1 cellular context compared by ENCODE assay signal in genomic region chr10:23314835-23315239, GRCh38.
TF ChIP-seq lines count a peak whose summit lies in the region.

No MANE protein-coding gene starts in this region.

TF ChIP-seq in HepG2, 621 proteins besides CTCF, POLR2A, EP300 and RAD21 (continued from another document):
- TF ChIP-seq ZNF362 (CRISPR knock-in tag; IDR thresholded peaks at IDR 0.05; ENCODE audit: borderline replicate concordance) (peak; percentile 26; the same call in 1 of the 2 replicates), ZNF687 (CRISPR knock-in tag; IDR thresholded peaks at IDR 0.05) (no peak), STAG1 (CRISPR knock-in tag; IDR thresholded peaks at IDR 0.05) (peak; percentile 81), PLSCR1 (CRISPR knock-in tag; IDR thresholded peaks at IDR 0.05; ENCODE audit: borderline replicate concordance) (no peak), SRSF4 (IDR thresholded peaks at IDR 0.05; ENCODE audit: low read depth, low read length, poor library complexity, severe bottlenecking) (no peak), ZNF776 (CRISPR knock-in tag; IDR thresholded peaks at IDR 0.05) (no peak), SALL1 (CRISPR knock-in tag; IDR thresholded peaks at IDR 0.05) (no peak), ZNF350 (CRISPR knock-in tag; IDR thresholded peaks at IDR 0.05; ENCODE audit: borderline replicate concordance, low read depth) (no peak)
- TF ChIP-seq, protein P1, sequence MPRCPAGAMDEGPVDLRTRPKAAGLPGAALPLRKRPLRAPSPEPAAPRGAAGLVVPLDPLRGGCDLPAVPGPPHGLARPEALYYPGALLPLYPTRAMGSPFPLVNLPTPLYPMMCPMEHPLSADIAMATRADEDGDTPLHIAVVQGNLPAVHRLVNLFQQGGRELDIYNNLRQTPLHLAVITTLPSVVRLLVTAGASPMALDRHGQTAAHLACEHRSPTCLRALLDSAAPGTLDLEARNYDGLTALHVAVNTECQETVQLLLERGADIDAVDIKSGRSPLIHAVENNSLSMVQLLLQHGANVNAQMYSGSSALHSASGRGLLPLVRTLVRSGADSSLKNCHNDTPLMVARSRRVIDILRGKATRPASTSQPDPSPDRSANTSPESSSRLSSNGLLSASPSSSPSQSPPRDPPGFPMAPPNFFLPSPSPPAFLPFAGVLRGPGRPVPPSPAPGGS (CRISPR knock-in tag; IDR thresholded peaks at IDR 0.05): no peak
